8 cellular contexts compared by ENCODE assay signal in genomic region chr6:26550250-26550993, GRCh38. TPM values are rescaled to one million over a fixed set of nuclear protein-coding genes. Genes with fewer than 3 reads are reported as not detected.
DNase-seq lines count a peak whose midpoint lies in the region; FAIRE-seq and TF ChIP-seq lines count a peak whose summit lies in the region.

No MANE protein-coding gene starts in this region.

- H3K4me1 Mint-ChIP-seq in brain = peaks cover 24% of the 10 kb centered on the region

- no peaks in the 10 kb centered on the region for H3K79me2 ChIP-seq in keratinocyte (ENCODE audit: control insufficient read depth, insufficient read depth, low read length)

- peak overlapping the region; percentile 84 for H2AFZ ChIP-seq in keratinocyte (ENCODE audit: control insufficient read depth, low read length)

- peak; percentile 72 for DNase-seq in EL
- DNase-seq in KBM-7 = peak; percentile 67
- peak; percentile 65 for DNase-seq in SW480 (ENCODE audit: low spot score)
- no peak for DNase-seq in keratinocyte (ENCODE audit: low read depth, low spot score)
- peak; percentile 60 for DNase-seq in stimulated activated CD4-positive, alpha-beta T cell treated with anti-CD3 and anti-CD28 coated beads, Interleukin-4, amount 100 ng/mL, for 1 hour
- DNase-seq in LoVo (ENCODE audit: low spot score) = no peak
- DNase-seq in NCI-H1105 (lab: John Stamatoyannopoulos, UW) = no peak

- H3K4me3 ChIP-seq in keratinocyte (ENCODE audit: control insufficient read depth in 2 of 3, extremely low read depth in 1 of 3, insufficient read depth in 2 of 3, low read depth in 1 of 3, low read length in 3 of 3) = peak overlapping the region; percentile 38 to 64 (median 62)

- no peak for FAIRE-seq in keratinocyte (lab: Jason Lieb, UNC)

- H4K20me1 ChIP-seq in keratinocyte (ENCODE audit: control insufficient read depth, extremely low read depth, insufficient read depth, low read length) = no peaks in the 10 kb centered on the region

- H3K9me3 ChIP-seq in keratinocyte (ENCODE audit: control insufficient read depth, low read depth, low read length) = no peaks in the 10 kb centered on the region

- dilution Hi-C loops in keratinocyte (cut with MboI; ENCODE audit: extremely low pct_ligation_motif_present, low sequenced_read_pairs) = no loop called here

- H3K36me3 Mint-ChIP-seq in brain = peaks cover 17% of the 10 kb centered on the region

- H3K36me3 ChIP-seq in keratinocyte (ENCODE audit: control insufficient read depth in 2 of 2, extremely low read depth in 1 of 2, insufficient read depth in 2 of 2, low read length in 2 of 2) = no peaks in the 10 kb centered on the region

- no peak overlapping the region for H3K27ac Mint-ChIP-seq in brain

- H3K27me3 Mint-ChIP-seq in brain = no peaks in the 10 kb centered on the region

- H3K27ac ChIP-seq in keratinocyte (ENCODE audit: control insufficient read depth, insufficient read depth, low read length) = no peak overlapping the region

- H3K4me3 Mint-ChIP-seq in brain = peak overlapping the region; percentile 53 to 86 (median 75)

- H3K9ac ChIP-seq in keratinocyte (ENCODE audit: control insufficient read depth, extremely low read depth, insufficient read depth, low read length) = peak overlapping the region; percentile 47

- peaks cover 16% of the 10 kb centered on the region for H3K4me1 ChIP-seq in keratinocyte (ENCODE audit: control insufficient read depth, extremely low read depth, insufficient read depth, low read length)

- in situ Hi-C loops in KBM-7 (cut with MboI; ENCODE audit: low pct_unique_long_range_greater_than_20kb, low sequenced_read_pairs) = no loop called here

- H3K27me3 ChIP-seq in keratinocyte (ENCODE audit: control insufficient read depth, extremely low read depth, insufficient read depth, low read length) = no peaks in the 10 kb centered on the region

- H3K4me2 ChIP-seq in keratinocyte (ENCODE audit: control insufficient read depth, extremely low read depth, insufficient read depth, low read depth, low read length) = peak overlapping the region; percentile 66

- no peaks in the 10 kb centered on the region for H3K9me1 ChIP-seq in keratinocyte (ENCODE audit: control insufficient read depth, extremely low read depth, insufficient read depth, low read length)

- TF ChIP-seq CTCF in brain (conservative IDR thresholded peaks at IDR 0.05) (no peak), keratinocyte (optimal IDR thresholded peaks at IDR 0.05 in 1 of 3, IDR thresholded peaks at IDR 0.05 in 1 of 3, conservative IDR thresholded peaks at IDR 0.05 in 1 of 3; ENCODE audit: extremely low read depth in 1 of 3, insufficient read depth in 2 of 3, low read length in 3 of 3) (peak in 1 of 3 experiments; percentile 17)

- H3K9me3 Mint-ChIP-seq in brain = peaks cover 0 to 4% (median 0%) of the 10 kb centered on the region in 5 experiments

RNA-seq across cellular contexts. Expression of gene HMGN4, which starts 12.3 kb away (rescaled TPM):
- 70.0 TPM for polyA plus RNA-seq in brain (ENCODE audit: insufficient read depth, low read depth, low replicate concordance)
- polyA plus RNA-seq in keratinocyte = 46.4 to 62.6 TPM (median 54.0 TPM) in 3 replicates
- polyA plus RNA-seq in keratinocyte (2011; ENCODE audit: low read depth) = 8.6 TPM
- polyA plus RNA-seq in keratinocyte (2011; cell fraction: cytosol; rRNA removed) = 52.5 and 77.7 TPM in 2 replicates
- polyA plus RNA-seq in keratinocyte (2011; cell fraction: nucleus; rRNA removed) = 49.5 and 51.9 TPM in 2 replicates
- polyA plus RNA-seq in keratinocyte (2012; ENCODE audit: low replicate concordance) = 41.1 and 52.6 TPM in 2 replicates
- polyA minus RNA-seq in keratinocyte = 9.9 to 26.7 TPM (median 24.5 TPM) in 3 replicates
- 45.5 TPM for polyA minus RNA-seq in keratinocyte (2011; cell fraction: cytosol; rRNA and poly(A)+ RNA removed)
- polyA minus RNA-seq in keratinocyte (2011; cell fraction: nucleus; rRNA and poly(A)+ RNA removed) = 11.4 and 17.5 TPM in 2 replicates

RNA-seq across cellular contexts. Expression of gene ABT1, which starts 46.3 kb away (rescaled TPM):
- 16.0 TPM for polyA plus RNA-seq in brain (ENCODE audit: insufficient read depth, low read depth, low replicate concordance)
- polyA plus RNA-seq in keratinocyte = 16.0 to 21.4 TPM (median 16.8 TPM) in 3 replicates
- polyA plus RNA-seq in keratinocyte (2011; ENCODE audit: low read depth) = 6.1 TPM
- 14.3 and 14.6 TPM in 2 replicates for polyA plus RNA-seq in keratinocyte (2011; cell fraction: cytosol; rRNA removed)
- polyA plus RNA-seq in keratinocyte (2011; cell fraction: nucleus; rRNA removed) = 11.0 and 13.1 TPM in 2 replicates
- polyA plus RNA-seq in keratinocyte (2012; ENCODE audit: low replicate concordance) = 12.8 and 15.0 TPM in 2 replicates
- polyA minus RNA-seq in keratinocyte = 8.2 to 16.3 TPM (median 10.7 TPM) in 3 replicates
- polyA minus RNA-seq in keratinocyte (2011; cell fraction: cytosol; rRNA and poly(A)+ RNA removed) = 17.6 TPM
- polyA minus RNA-seq in keratinocyte (2011; cell fraction: nucleus; rRNA and poly(A)+ RNA removed) = 6.4 and 7.4 TPM in 2 replicates

RNA-seq across cellular contexts. Expression of gene BTN1A1, which starts 50.3 kb away (rescaled TPM):
- polyA plus RNA-seq in brain (ENCODE audit: insufficient read depth, low read depth, low replicate concordance) (0.36 TPM), keratinocyte (not detected in 3 replicates)
- not detected for polyA plus RNA-seq in keratinocyte (2011; ENCODE audit: low read depth)
- not detected in 2 replicates for polyA plus RNA-seq in keratinocyte (2011; cell fraction: cytosol; rRNA removed)
- polyA plus RNA-seq in keratinocyte (2011; cell fraction: nucleus; rRNA removed) = not detected in 2 replicates
- polyA plus RNA-seq in keratinocyte (2012; ENCODE audit: low replicate concordance) = not detected in 2 replicates
- not detected in 3 replicates for polyA minus RNA-seq in keratinocyte
- not detected for polyA minus RNA-seq in keratinocyte (2011; cell fraction: cytosol; rRNA and poly(A)+ RNA removed)
- not detected in 2 replicates for polyA minus RNA-seq in keratinocyte (2011; cell fraction: nucleus; rRNA and poly(A)+ RNA removed)

Comparison
In these comparisons a context has a peak if more than half of its experiments do, and no peak if none do; other contexts are left out.
1. DNase-seq: peak in EL (single experiment), KBM-7 (single experiment), SW480 (single experiment) and stimulated activated CD4-positive, alpha-beta T cell treated with anti-CD3 and anti-CD28 coated beads, Interleukin-4, amount 100 ng/mL, for 1 hour (single experiment); none in keratinocyte (single experiment), LoVo (single experiment) and NCI-H1105 (single experiment).